ENCODE assay signal across 2 cellular contexts in genomic region chr1:192343304-192343703, GRCh38.
TF ChIP-seq lines count a peak whose summit lies in the region.

No MANE protein-coding gene starts in this region.

TF ChIP-seq in IMR-90, 13 proteins besides CTCF, POLR2A, EP300 and RAD21:
- TF ChIP-seq ELK1 (IDR thresholded peaks at IDR 0.05; ENCODE audit: borderline replicate concordance, low read depth, low read length) (no peak), NFE2L2 (IDR thresholded peaks at IDR 0.05; ENCODE audit: low read depth, low read length) (no peak), BHLHE40 (IDR thresholded peaks at IDR 0.05; ENCODE audit: low read depth, low read length) (no peak), RCOR1 (IDR thresholded peaks at IDR 0.05; ENCODE audit: insufficient replicate concordance, low read length) (no peak), MAZ (IDR thresholded peaks at IDR 0.05; ENCODE audit: borderline replicate concordance, low read depth, low read length) (no peak), CEBPB (IDR thresholded peaks at IDR 0.05; ENCODE audit: low read depth, low read length) (no peak), RFX5 (IDR thresholded peaks at IDR 0.05; ENCODE audit: low read depth, low read length) (no peak), FOS (IDR thresholded peaks at IDR 0.05; ENCODE audit: low read depth, low read length) (no peak)
TF ChIP-seq in IMR-90: peak in this region for 0.

TF ChIP-seq in K562, 482 proteins besides CTCF, POLR2A, EP300 and RAD21:
- TF ChIP-seq NR0B1 (IDR thresholded peaks at IDR 0.05; ENCODE audit: partially characterized antibody) (no peak), TRIM25 (IDR thresholded peaks at IDR 0.05; ENCODE audit: borderline replicate concordance) (no peak), BRD4 (IDR thresholded peaks at IDR 0.05) (no peak), PREB (CRISPR knock-in tag; IDR thresholded peaks at IDR 0.05) (no peak), CHD1 (IDR thresholded peaks at IDR 0.05; ENCODE audit: low read length) (no peak), HNRNPK (IDR thresholded peaks at IDR 0.05; ENCODE audit: low read depth, low read length, poor library complexity, severe bottlenecking) (no peak), ARID2 (IDR thresholded peaks at IDR 0.05) (no peak), NR2C2 (CRISPR knock-in tag; IDR thresholded peaks at IDR 0.05) (no peak), NR2C2 (tag; IDR thresholded peaks at IDR 0.05) (no peak), ZNF512 (tag; IDR thresholded peaks at IDR 0.05) (no peak), ZNF408 (CRISPR knock-in tag; IDR thresholded peaks at IDR 0.05; ENCODE audit: low read depth) (no peak)
